In the genomic region with DNA sequence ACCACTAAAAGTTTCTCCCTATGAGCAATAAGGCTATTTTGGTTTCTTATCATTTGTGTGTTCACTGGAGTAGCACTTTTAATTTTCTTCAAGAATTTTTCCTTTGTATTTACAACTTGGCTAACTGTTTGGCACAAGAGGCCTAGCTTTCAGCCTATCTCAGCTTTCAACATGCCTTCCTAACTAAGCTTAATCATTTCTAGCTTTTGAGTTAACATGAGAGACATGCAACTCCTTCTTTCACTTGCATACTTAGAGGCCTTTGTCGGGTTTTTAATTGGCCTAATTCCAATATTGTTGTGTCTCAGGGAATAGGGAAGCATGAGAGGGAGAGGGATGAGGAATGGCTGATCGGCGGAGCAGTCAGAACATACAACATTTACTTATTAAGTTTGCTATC, we compare ENCODE assay signal across 1 cellular context.
TF ChIP-seq lines count a peak whose summit lies in the region.

No MANE protein-coding gene starts in this region.

TF ChIP-seq in IMR-90, 13 proteins besides CTCF, POLR2A, EP300 and RAD21 (continued from another document):
- TF ChIP-seq RFX5 (IDR thresholded peaks at IDR 0.05; ENCODE audit: low read depth, low read length) (no peak), CHD1 (IDR thresholded peaks at IDR 0.05; ENCODE audit: low read depth, low read length) (no peak), NFE2L2 (IDR thresholded peaks at IDR 0.05; ENCODE audit: low read depth, low read length) (no peak), CEBPB (IDR thresholded peaks at IDR 0.05; ENCODE audit: low read depth, low read length) (no peak), SMC3 (IDR thresholded peaks at IDR 0.05; ENCODE audit: low read depth, low read length) (no peak), MXI1 (IDR thresholded peaks at IDR 0.05; ENCODE audit: borderline replicate concordance, low read depth, low read length) (no peak), MAZ (IDR thresholded peaks at IDR 0.05; ENCODE audit: borderline replicate concordance, low read depth, low read length) (no peak), RCOR1 (IDR thresholded peaks at IDR 0.05; ENCODE audit: insufficient replicate concordance, low read length) (no peak)
TF ChIP-seq in IMR-90: peak in this region for 0.
